In the genomic region with DNA sequence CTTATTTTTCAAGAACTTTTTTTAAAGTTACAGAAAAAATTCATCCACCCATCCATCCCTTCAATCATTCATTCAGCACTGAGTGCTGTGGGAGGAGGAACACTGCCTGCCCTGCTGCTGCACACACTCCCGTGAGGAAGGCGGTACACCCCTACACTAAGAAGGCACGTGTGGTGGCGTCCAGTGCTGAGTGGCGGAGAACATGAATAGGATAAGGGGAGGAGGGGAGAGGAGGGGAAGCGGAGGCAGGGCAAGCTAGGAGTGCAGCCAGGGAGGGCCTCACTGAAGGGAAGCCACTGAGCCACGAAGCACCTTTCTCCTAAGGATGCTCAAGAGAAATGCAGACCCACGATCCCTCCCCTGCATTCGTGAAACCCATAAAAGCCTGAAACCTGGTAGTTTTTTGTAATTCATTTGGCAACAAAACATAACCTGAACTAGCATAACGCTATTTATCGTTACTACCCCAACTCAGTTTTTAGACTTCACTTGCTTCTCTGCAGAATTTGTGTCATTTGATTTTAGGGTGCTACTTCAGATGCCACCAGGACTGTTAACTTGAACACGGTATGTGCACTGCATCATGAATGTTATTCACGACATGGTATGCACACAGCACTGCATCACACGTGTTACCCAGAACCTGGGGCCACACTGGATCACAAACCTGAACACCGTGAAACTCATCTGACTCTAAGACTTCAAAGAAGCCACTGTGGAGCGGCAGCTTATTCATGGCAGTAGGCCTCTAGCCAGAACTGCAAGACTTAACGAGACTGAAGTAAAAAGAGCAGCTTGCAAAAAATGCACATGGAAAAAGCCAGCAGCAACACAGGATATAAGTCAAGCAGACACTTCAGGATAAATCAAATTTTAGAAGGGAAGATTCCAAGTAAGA, we compare ENCODE assay signal across 1 cellular context.
TF ChIP-seq lines count a peak whose summit lies in the region.

No MANE protein-coding gene starts in this region.

TF ChIP-seq in H1, 55 proteins besides CTCF, POLR2A, EP300 and RAD21:
- no peak for TF ChIP-seq GABPA (IDR thresholded peaks at IDR 0.05; ENCODE audit: borderline replicate concordance, insufficient read depth, low read length)
- TF ChIP-seq, protein P1, sequence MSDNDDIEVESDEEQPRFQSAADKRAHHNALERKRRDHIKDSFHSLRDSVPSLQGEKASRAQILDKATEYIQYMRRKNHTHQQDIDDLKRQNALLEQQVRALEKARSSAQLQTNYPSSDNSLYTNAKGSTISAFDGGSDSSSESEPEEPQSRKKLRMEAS (IDR thresholded peaks at IDR 0.05): no peak
